17 cellular contexts compared by ENCODE assay signal in genomic region chr19:49216076-49216475, GRCh38. TPM values are rescaled to one million over a fixed set of nuclear protein-coding genes. Genes with fewer than 3 reads are reported as not detected.
DNase-seq lines count a peak whose midpoint lies in the region; ATAC-seq and TF ChIP-seq lines count a peak whose summit lies in the region.
"Had no signal": no experiment of that assay in that cellular context is flagged by ENCODE, and none has a peak within 500 bp of the region (broad histone marks: within the 10 kb centered on the region; RNA-seq: fewer than 3 reads in every experiment).

No MANE protein-coding gene starts in this region.

- H3K36me3 Mint-ChIP-seq in MCF 10A (ENCODE audit: insufficient read depth, unreplicated experiment), result peaks cover 12% of the 10 kb centered on the region
- H3K36me3 Mint-ChIP-seq: CD8-positive, alpha-beta T cell had no signal

- ATAC-seq in HG03108 (IDR thresholded peaks at IDR 0.05; ENCODE audit: unreplicated experiment), result no peak
- ATAC-seq: CD8-positive, alpha-beta T cell; left ventricle myocardium superior had no signal

- no peak overlapping the region for H3K9ac ChIP-seq in mammary epithelial cell (ENCODE audit: insufficient read depth, low read length)

- no peak overlapping the region for H3K4me3 Mint-ChIP-seq in MCF 10A (ENCODE audit: unreplicated experiment)
- H3K4me3 Mint-ChIP-seq: CD8-positive, alpha-beta T cell; nephron had no signal

- no peaks in the 10 kb centered on the region for H3K27me3 Mint-ChIP-seq in MCF 10A (ENCODE audit: insufficient read depth, unreplicated experiment)

- H2AFZ ChIP-seq in mammary epithelial cell (ENCODE audit: low read depth, low read length), result no peak overlapping the region

- H4K20me1 ChIP-seq in mammary epithelial cell (ENCODE audit: insufficient read depth, low read length), result no peaks in the 10 kb centered on the region

- H3K9me3 Mint-ChIP-seq in MCF 10A (ENCODE audit: unreplicated experiment), result no peaks in the 10 kb centered on the region
- H3K9me3 Mint-ChIP-seq: CD8-positive, alpha-beta T cell; nephron had no signal

- no peak overlapping the region for H3K27ac ChIP-seq in mammary epithelial cell (ENCODE audit: insufficient read depth, low read depth, low read length)
- H3K27ac ChIP-seq: upper lobe of left lung, WERI-Rb-1 had no signal

- no peak overlapping the region for H3K27ac Mint-ChIP-seq in MCF 10A (ENCODE audit: low read depth, unreplicated experiment)
- H3K27ac Mint-ChIP-seq: CD8-positive, alpha-beta T cell; nephron had no signal

- H3K79me2 ChIP-seq in mammary epithelial cell (ENCODE audit: insufficient read depth, low read length), result no peaks in the 10 kb centered on the region

- H3K27me3 ChIP-seq in mammary epithelial cell (ENCODE audit: insufficient read depth, low read length), result no peaks in the 10 kb centered on the region
- H3K27me3 ChIP-seq: upper lobe of left lung had no signal

- POLR2A ChIA-PET in MCF 10A (lab: Yijun Ruan, JAX), result no interaction called here

- 65% methylated on average over 10 of the region's 10 CpGs for WGBS in mammary epithelial cell (ENCODE audit: low coverage, missing lambda C conversion rate)

- no peaks in the 10 kb centered on the region for H3K36me3 ChIP-seq in mammary epithelial cell (ENCODE audit: insufficient read depth, low read length)
- H3K36me3 ChIP-seq: WERI-Rb-1 had no signal

- TF ChIP-seq CTCF in MCF 10A (IDR thresholded peaks at IDR 0.05; ENCODE audit: unreplicated experiment), result no peak
- no peak for TF ChIP-seq CTCF in mammary epithelial cell (conservative IDR thresholded peaks at IDR 0.05 in 1 of 2, IDR thresholded peaks at IDR 0.05 in 1 of 2; ENCODE audit: extremely low read depth in 1 of 2, insufficient read depth in 1 of 2, low read depth in 1 of 2, low read length in 2 of 2)
- no peak for TF ChIP-seq CTCF in fibroblast of mammary gland (conservative IDR thresholded peaks at IDR 0.05; ENCODE audit: control insufficient read depth, insufficient read depth, low read depth, low read length)

- BruUV-seq in MCF 10A (replicated peaks; lab: Mats Ljungman, UMichigan), result no TSS peak
- no TSS peak for BruUV-seq in mammary epithelial cell (replicated peaks; lab: Mats Ljungman, UMichigan)

- intact Hi-C loops in MCF 10A (cut with micrococcal nuclease), result no loop called here
- intact Hi-C loops in mammary epithelial cell (cut with micrococcal nuclease), result no loop called here

- dilution Hi-C loops in mammary epithelial cell (cut with HindIII; ENCODE audit: low sequenced_read_pairs), result no loop called here

- DNase-seq in MCF 10A (ENCODE audit: unreplicated experiment) (peak; percentile 32), mammary epithelial cell (no peak), SK-MEL-5 (ENCODE audit: low read depth, low spot score) (peak; percentile 44), fibroblast of mammary gland (ENCODE audit: low read depth) (peak; percentile 41), stromal cell of bone marrow (ENCODE audit: low read depth) (peak; percentile 59), hippocampal formation (lab: John Stamatoyannopoulos, UW) (no peak), mesenteric fat pad (ENCODE audit: low spot score) (no peak)
- DNase-seq: 8988T; activated gamma-delta T cell treated with Interleukin-2 at 50 U/mL for 16 hours; CD8-positive, alpha-beta T cell; left ventricle myocardium superior; NCI-H1105; stimulated activated CD4-positive, alpha-beta T cell treated with anti-CD3 and anti-CD28 coated beads, Interleukin-4, amount 100 ng/mL, for 1 hour; upper lobe of left lung; WERI-Rb-1 had no signal

- H3K4me1 ChIP-seq in mammary epithelial cell (ENCODE audit: insufficient read depth, low read length), result no peaks in the 10 kb centered on the region

- H3K4me2 ChIP-seq in mammary epithelial cell (ENCODE audit: insufficient read depth, low read depth, low read length), result no peak overlapping the region

- no peaks in the 10 kb centered on the region for H3K4me1 Mint-ChIP-seq in MCF 10A (ENCODE audit: insufficient read depth, unreplicated experiment)

- CTCF ChIA-PET in MCF 10A (lab: Yijun Ruan, JAX) (interaction anchor here (1.8 to 2.2 kb wide), 2 partner anchors 10 to 118 kb away, joined by 6 to 15 read pairs; no protein-coding TSS in a partner anchor), mammary epithelial cell (lab: Charles Lee; ENCODE audit: low non-redundant PET) (no interaction called here)

- H3K9me3 ChIP-seq in mammary epithelial cell (replicated peaks; ENCODE audit: insufficient read depth, low read length), result no peaks in the 10 kb centered on the region
- H3K9me3 ChIP-seq: upper lobe of left lung had no signal

- H3K4me3 ChIP-seq in mammary epithelial cell (replicated peaks in 1 of 3; ENCODE audit: insufficient read depth in 1 of 3, low read depth in 2 of 3, low read length in 3 of 3) (no peak overlapping the region), fibroblast of mammary gland (ENCODE audit: control insufficient read depth, low read depth, low read length) (no peak overlapping the region)
- H3K4me3 ChIP-seq: upper lobe of left lung had no signal

- in situ Hi-C loops in mammary epithelial cell (cut with MboI; ENCODE audit: low sequenced_read_pairs in 2 of 2) (loop anchor here in 1 of 2 donors (25.0 kb wide), 1 partner anchor 429 kb away; no protein-coding TSS in a partner anchor), SK-MEL-5 (cut with HindIII; ENCODE audit: low pct_unique_long_range_greater_than_20kb, low sequenced_read_pairs) (no loop called here)

RNA-seq across cellular contexts. Expression of gene TRPM4, which starts 58.5 kb away (rescaled TPM):
- total RNA-seq in MCF 10A (2022), result 21.2 and 21.4 TPM in 2 replicates
- 10 to 100 TPM; 32.7 to 61.8 TPM for total RNA-seq in mammary epithelial cell
- 12.6 TPM for polyA plus RNA-seq in mammary epithelial cell
- polyA minus RNA-seq in mammary epithelial cell, result 32.3 TPM
- 3.4 and 3.5 TPM in 2 replicates for total RNA-seq in SK-MEL-5 (2014; rRNA removed; shearing (Covaris generic))
- polyA plus RNA-seq in SK-MEL-5 (2015; cell fraction: cytosol; rRNA removed), result 8.1 and 11.0 TPM in 2 replicates
- polyA plus RNA-seq in SK-MEL-5 (2015; cell fraction: nucleus; rRNA removed), result 28.5 and 28.9 TPM in 2 replicates
- total RNA-seq in mesenteric fat pad, result 17.0 TPM
- total RNA-seq: CD8-positive, alpha-beta T cell had no signal

Comparison
In these comparisons a context has a peak if more than half of its experiments do, and no peak if none do; other contexts are left out.
1. DNase-seq: peak in MCF 10A (single experiment), SK-MEL-5 (single experiment), fibroblast of mammary gland (single experiment) and stromal cell of bone marrow (single experiment); none in mammary epithelial cell (single experiment), hippocampal formation (0 of 2) and mesenteric fat pad (single experiment).